In genomic region chr19:40466219-40467006, GRCh38 we compare ENCODE assay signal across 8 cellular contexts. TPM values are rescaled to one million over a fixed set of nuclear protein-coding genes. Genes with fewer than 3 reads are reported as not detected.
DNase-seq lines count a peak whose midpoint lies in the region; ATAC-seq, FAIRE-seq and TF ChIP-seq lines count a peak whose summit lies in the region.

Gene SPTBN4, plus strand, starts transcription at chr19:40467001. Its CDS starts 5,621 bp downstream, at chr19:40472622.

- ATAC-seq in T-helper 17 cell: peak; percentile 69
- no peak for ATAC-seq in lower lobe of right lung

- H3K36me3 ChIP-seq in bronchial epithelial cell (ENCODE audit: control insufficient read depth, insufficient read depth, low read length): peaks cover 4% of the 10 kb centered on the region
- no peaks in the 10 kb centered on the region for H3K36me3 ChIP-seq in lower lobe of right lung

- TF ChIP-seq CTCF in Calu3 (IDR thresholded peaks at IDR 0.05; ENCODE audit: unreplicated experiment) (no peak), HFFc6 (IDR thresholded peaks at IDR 0.05) (no peak), bronchial epithelial cell (IDR thresholded peaks at IDR 0.05; ENCODE audit: insufficient read depth, low read length, severe bottlenecking) (no peak), lower lobe of right lung (IDR thresholded peaks at IDR 0.05) (no peak)

- BruUV-seq in Calu3 (replicated peaks; lab: Mats Ljungman, UMichigan): no TSS peak

- H3K4me3 ChIP-seq in bronchial epithelial cell (ENCODE audit: low read depth, low read length) (peak within 1 kb of the TSS; percentile 37), lower lobe of right lung (peak within 1 kb of the TSS; percentile 86)

- intact Hi-C loops in Calu3 (cut with micrococcal nuclease; ENCODE audit: unreplicated experiment) (loop anchor here (10.0 kb wide), 1 partner anchor 128 kb away; no protein-coding TSS in a partner anchor), lower lobe of right lung (cut with DNase I) (no loop called here)

- peaks cover 2% of the 10 kb centered on the region for H3K27me3 ChIP-seq in bronchial epithelial cell (ENCODE audit: control insufficient read depth, insufficient read depth, low read length)
- H3K27me3 ChIP-seq in lower lobe of right lung (ENCODE audit: low read depth): peaks cover 5% of the 10 kb centered on the region

- H3K4me1 Mint-ChIP-seq in Calu3 (ENCODE audit: low read depth, unreplicated experiment) (peaks cover 32% of the 10 kb centered on the region), HFFc6 (ENCODE audit: low read depth) (peaks cover 25% of the 10 kb centered on the region), T-helper 17 cell (peaks cover 25% of the 10 kb centered on the region)

- H3K27ac Mint-ChIP-seq in Calu3 (ENCODE audit: unreplicated experiment) (peak within 1 kb of the TSS; percentile 20), HFFc6 (peak within 1 kb of the TSS; percentile 46), T-helper 17 cell (peak within 1 kb of the TSS; percentile 89)

- H3K4me3 Mint-ChIP-seq in Calu3 (ENCODE audit: low read depth, unreplicated experiment) (peak within 1 kb of the TSS; percentile 99), HFFc6 (peak within 1 kb of the TSS; percentile 95), T-helper 17 cell (peak within 1 kb of the TSS; percentile 94)

- FAIRE-seq in bronchial epithelial cell (lab: Jason Lieb, UNC): peak; percentile 13

- H3K4me1 ChIP-seq in lower lobe of right lung: peaks cover 46% of the 10 kb centered on the region

- peak within 1 kb of the TSS; percentile 22 for H3K27ac ChIP-seq in lower lobe of right lung

- H3K9me3 ChIP-seq in T-helper 17 cell (ENCODE audit: control insufficient read depth, low read length, poor library complexity, severe bottlenecking): no peaks in the 10 kb centered on the region
- no peaks in the 10 kb centered on the region for H3K9me3 ChIP-seq in lower lobe of right lung

- CTCF ChIA-PET in Calu3 (lab: Charles Lee): interaction anchor here (0.7 to 3.8 kb wide), 10 partner anchors 19 to 169 kb away, joined by 3 to 29 read pairs (median 4); partner anchors contain the start of gene SERTAD1

- DNase-seq in Calu3: no peak
- DNase-seq in HFFc6: no peak
- DNase-seq in T-helper 17 cell: peak in 2 of 3 donors; percentile 48 to 64
- DNase-seq in bronchial epithelial cell (ENCODE audit: low read depth): no peak
- peak; percentile 75 for DNase-seq in lower lobe of right lung
- DNase-seq in stimulated activated CD4-positive, alpha-beta T cell treated with anti-CD3 and anti-CD28 coated beads, TNF-alpha, amount 100 ng/mL, for 48 hours (ENCODE audit: low read depth in 3 of 3): peak in 2 of 3 donors; percentile 35 to 79
- DNase-seq in OCI-M1 (lab: John Stamatoyannopoulos, UW): no peak
- DNase-seq in GM03348 (ENCODE audit: low spot score): no peak

- H3K36me3 Mint-ChIP-seq in Calu3 (ENCODE audit: insufficient read depth, unreplicated experiment) (peaks cover 25% of the 10 kb centered on the region), HFFc6 (ENCODE audit: low read depth) (peaks cover 5% of the 10 kb centered on the region; the same call in 1 of the 2 replicates), T-helper 17 cell (ENCODE audit: low read depth) (peaks cover 5% of the 10 kb centered on the region)

- H3K9me3 Mint-ChIP-seq in Calu3 (ENCODE audit: low read depth, unreplicated experiment) (no peaks in the 10 kb centered on the region), HFFc6 (no peaks in the 10 kb centered on the region)

- H3K27me3 Mint-ChIP-seq in Calu3 (ENCODE audit: unreplicated experiment) (peaks cover 17% of the 10 kb centered on the region), HFFc6 (ENCODE audit: insufficient read depth) (peaks cover 13% of the 10 kb centered on the region), T-helper 17 cell (peaks cover 25% of the 10 kb centered on the region)

RNA-seq across cellular contexts. Expression of gene SPTBN4, which starts in this region (rescaled TPM):
- total RNA-seq in Calu3 (2022): 0.80 and 1.3 TPM in 2 replicates
- total RNA-seq in HFFc6 (2021; fragmentation: NEBNext Ultra II Directional; extraction: Animal tissue kit (Norgen Biotek cat#: 25700)): under 1 TPM; 0.17 to 0.96 (median 0.54) TPM
- total RNA-seq in T-helper 17 cell: under 1 TPM; 0.21 to 0.25 TPM
- 0.53 and 1.8 TPM in 2 replicates for total RNA-seq in bronchial epithelial cell
- total RNA-seq in lower lobe of right lung: 0.53 TPM

Comparison
In these comparisons a context has a peak if more than half of its experiments do, and no peak if none do; other contexts are left out.
1. Peak in DNase-seq and ATAC-seq in T-helper 17 cell; RNA of the gene not detected or under 1 TPM.
2. Peak in DNase-seq, H3K4me3 ChIP-seq and H3K27ac ChIP-seq in lower lobe of right lung; RNA of the gene not detected or under 1 TPM.
3. DNase-seq: peak in stimulated activated CD4-positive, alpha-beta T cell treated with anti-CD3 and anti-CD28 coated beads, TNF-alpha, amount 100 ng/mL, for 48 hours (2 of 3); none in Calu3 (single experiment), HFFc6 (single experiment), bronchial epithelial cell (single experiment), OCI-M1 (single experiment) and GM03348 (single experiment).
4. H3K27ac Mint-ChIP-seq: peak in every context shown above with its lines; median percentile 89 in T-helper 17 cell; 46 in HFFc6; 20 in Calu3.
5. Peak in every context shown above with its lines, with median percentiles within 50 percentile points of each other: H3K4me3 Mint-ChIP-seq.